ENCODE assay signal across 1 cellular context in the genomic region with DNA sequence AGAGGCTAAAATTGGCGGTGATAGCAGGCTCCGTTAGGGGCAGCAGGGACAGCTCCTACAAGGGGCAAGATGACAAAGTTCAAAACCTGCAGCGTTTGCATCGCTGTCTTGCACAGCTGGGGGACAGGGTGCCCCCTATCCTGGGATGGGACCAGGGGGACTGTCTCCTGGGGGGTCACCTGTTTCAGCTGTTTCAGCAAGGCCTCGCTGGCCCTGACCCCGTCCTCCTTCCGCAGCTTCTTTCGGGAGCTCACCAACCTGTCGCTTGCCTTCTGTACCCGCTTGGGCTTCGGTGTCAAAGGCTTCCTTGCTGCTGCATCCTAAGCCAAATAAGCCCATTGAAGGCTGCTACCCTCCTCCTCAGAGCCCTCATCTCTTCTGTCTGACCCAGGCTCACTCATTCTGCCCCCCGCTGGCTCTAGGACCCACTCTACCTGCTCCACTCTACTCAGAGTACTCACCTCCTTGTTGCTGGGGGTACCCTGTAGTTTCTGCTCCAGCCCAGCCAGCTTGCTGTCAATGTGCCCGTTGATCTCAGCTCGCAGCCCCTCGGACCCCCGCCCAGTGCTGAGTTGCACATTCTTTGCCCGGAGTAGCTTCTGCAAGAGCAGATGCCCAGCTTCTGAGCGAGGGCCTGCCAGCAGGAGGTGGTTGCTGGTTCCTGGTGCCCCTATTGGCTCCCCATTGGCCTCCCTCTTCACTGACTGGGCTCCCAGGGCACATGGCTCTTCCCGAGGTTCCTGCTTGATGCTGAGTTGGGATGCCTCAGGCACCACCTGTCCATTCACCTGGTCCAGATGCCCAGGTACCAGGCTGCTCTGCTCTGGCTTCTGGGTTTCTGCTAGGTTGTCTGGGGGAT.
TF ChIP-seq lines count a peak whose summit lies in the region.

No MANE protein-coding gene starts in this region.

TF ChIP-seq in K562, 482 proteins besides CTCF, POLR2A, EP300 and RAD21:
- peak; percentile 37; the same call in 1 of the 2 replicates for TF ChIP-seq SUPT5H (IDR thresholded peaks at IDR 0.05)
- TF ChIP-seq MYNN (IDR thresholded peaks at IDR 0.05): 0 out of 2 replicates have a peak, but pooled peaks have one; percentile 33
- no peak for TF ChIP-seq MYNN (CRISPR knock-in tag; IDR thresholded peaks at IDR 0.05)
- TF ChIP-seq POLR2B (IDR thresholded peaks at IDR 0.05; ENCODE audit: low read depth, partially characterized antibody): peak; percentile 19
- no peak for TF ChIP-seq TEAD2 (tag; IDR thresholded peaks at IDR 0.05)
- TF ChIP-seq POLR2G (IDR thresholded peaks at IDR 0.05; ENCODE audit: low read depth, low read length): peak; percentile 53
